In genomic region chr18:29373000-29373399, GRCh38 we compare ENCODE assay signal across 31 cellular contexts.
"Had no signal": no experiment of that assay in that cellular context is flagged by ENCODE, and none has a peak within 500 bp of the region (broad histone marks: within the 10 kb centered on the region; RNA-seq: fewer than 3 reads in every experiment).

No MANE protein-coding gene starts in this region.

- H3K4me1 ChIP-seq: pancreas, psoas muscle, right lobe of liver, sigmoid colon, suprapubic skin, testis, tibial artery, transverse colon, upper lobe of right lung, uterus had no signal

- H3K36me3 Mint-ChIP-seq: naive thymus-derived CD8-positive, alpha-beta T cell; stimulated activated memory B cell treated with anti-CD40 and anti-IgM and Interleukin-4, amounts not matched to agents 10 μg/mL and 1 μg/mL and 100 μg/mL, for 72 hours; type B pancreatic cell had no signal

- H3K4me3 ChIP-seq: pancreas, psoas muscle, right lobe of liver, sigmoid colon, suprapubic skin, testis, tibial artery, transverse colon, upper lobe of right lung, uterus had no signal

- H3K9me3 ChIP-seq: pancreas, right lobe of liver, suprapubic skin, testis, tibial artery, upper lobe of right lung, uterus had no signal

- H3K4me1 Mint-ChIP-seq: naive thymus-derived CD8-positive, alpha-beta T cell; nephron progenitor cell; neural crest cell; stimulated activated memory B cell treated with anti-CD40 and anti-IgM and Interleukin-4, amounts not matched to agents 10 μg/mL and 1 μg/mL and 100 μg/mL, for 72 hours; stimulated activated naive CD8-positive, alpha-beta T cell treated with anti-CD3 and anti-CD28 coated beads, Interleukin-15, amount 100 ng/mL, for 72 hours had no signal

- H3K9me3 Mint-ChIP-seq: type B pancreatic cell had no signal

- H3K4me3 Mint-ChIP-seq: naive thymus-derived CD8-positive, alpha-beta T cell; natural killer cell treated with Interleukin-12 subunit alpha and Interleukin-12 subunit beta and Interleukin-15 and Interleukin-18, amount 100 ng/mL, for 72 hours; nephron progenitor cell; neural crest cell; stimulated activated memory B cell treated with anti-CD40 and anti-IgM and Interleukin-4, amounts not matched to agents 10 μg/mL and 1 μg/mL and 100 μg/mL, for 72 hours; stimulated activated naive CD8-positive, alpha-beta T cell treated with anti-CD3 and anti-CD28 coated beads, Interleukin-15, amount 100 ng/mL, for 72 hours; type B pancreatic cell had no signal

- H3K27ac Mint-ChIP-seq: naive thymus-derived CD8-positive, alpha-beta T cell; natural killer cell treated with Interleukin-12 subunit alpha and Interleukin-12 subunit beta and Interleukin-15 and Interleukin-18, amount 100 ng/mL, for 72 hours; nephron progenitor cell; progenitor cell of endocrine pancreas; stimulated activated memory B cell treated with anti-CD40 and anti-IgM and Interleukin-4, amounts not matched to agents 10 μg/mL and 1 μg/mL and 100 μg/mL, for 72 hours; stimulated activated naive CD8-positive, alpha-beta T cell treated with anti-CD3 and anti-CD28 coated beads, Interleukin-15, amount 100 ng/mL, for 72 hours; type B pancreatic cell had no signal

- H3K27me3 Mint-ChIP-seq: naive thymus-derived CD8-positive, alpha-beta T cell; natural killer cell treated with Interleukin-12 subunit alpha and Interleukin-12 subunit beta and Interleukin-15 and Interleukin-18, amount 100 ng/mL, for 72 hours; progenitor cell of endocrine pancreas; stimulated activated memory B cell treated with anti-CD40 and anti-IgM and Interleukin-4, amounts not matched to agents 10 μg/mL and 1 μg/mL and 100 μg/mL, for 72 hours; stimulated activated naive CD8-positive, alpha-beta T cell treated with anti-CD3 and anti-CD28 coated beads, Interleukin-15, amount 100 ng/mL, for 72 hours; type B pancreatic cell had no signal

- FAIRE-seq: pancreas, small intestine had no signal

- DNase-seq: naive thymus-derived CD8-positive, alpha-beta T cell; nephron progenitor cell; nucleus accumbens; pancreas; posterior cingulate gyrus; psoas muscle; right cardiac atrium; right lobe of liver; sigmoid colon; small intestine; stimulated activated CD4-positive, alpha-beta T cell treated with anti-CD3 and anti-CD28 coated beads, Interleukin-15, amount 100 ng/mL, for 24 hours; stimulated activated CD4-positive, alpha-beta T cell treated with anti-CD3 and anti-CD28 coated beads, Interleukin-2, amount 100 ng/mL, for 24 hours; stimulated activated CD4-positive, alpha-beta T cell treated with anti-CD3 and anti-CD28 coated beads, Interleukin-2, amount 100 ng/mL, for 48 hours; stimulated activated CD4-positive, alpha-beta T cell treated with anti-CD3 and anti-CD28 coated beads, Interleukin-4, amount 100 ng/mL, for 4 hours; stimulated activated CD8-positive, alpha-beta memory T cell treated with anti-CD3 and anti-CD28 coated beads, Interleukin-4, amount 100 ng/mL, for 48 hours; stimulated activated naive CD4-positive, alpha-beta T cell; stimulated activated naive CD8-positive, alpha-beta T cell treated with anti-CD3 and anti-CD28 coated beads, Interleukin-15, amount 100 ng/mL, for 72 hours; stimulated activated naive CD8-positive, alpha-beta T cell treated with anti-CD3 and anti-CD28 coated beads, Interleukin-15, Interleukin-2, amounts not matched to agents 100 U/mL and 50 U/mL, for 24 hours; substantia nigra; testis; tibial artery; transverse colon; upper lobe of right lung; uterus had no signal

- H3K27ac ChIP-seq: neutrophil, pancreas, psoas muscle, right lobe of liver, sigmoid colon, suprapubic skin, testis, tibial artery, transverse colon, upper lobe of right lung, uterus had no signal

- H3K36me3 ChIP-seq: neutrophil, pancreas, right lobe of liver, sigmoid colon, suprapubic skin, tibial artery, transverse colon, upper lobe of right lung, uterus had no signal

- H3K27me3 ChIP-seq: neutrophil, pancreas, right lobe of liver, sigmoid colon, suprapubic skin, testis, tibial artery, transverse colon, upper lobe of right lung, uterus had no signal
